7 cellular contexts compared by ENCODE assay signal in the genomic region with DNA sequence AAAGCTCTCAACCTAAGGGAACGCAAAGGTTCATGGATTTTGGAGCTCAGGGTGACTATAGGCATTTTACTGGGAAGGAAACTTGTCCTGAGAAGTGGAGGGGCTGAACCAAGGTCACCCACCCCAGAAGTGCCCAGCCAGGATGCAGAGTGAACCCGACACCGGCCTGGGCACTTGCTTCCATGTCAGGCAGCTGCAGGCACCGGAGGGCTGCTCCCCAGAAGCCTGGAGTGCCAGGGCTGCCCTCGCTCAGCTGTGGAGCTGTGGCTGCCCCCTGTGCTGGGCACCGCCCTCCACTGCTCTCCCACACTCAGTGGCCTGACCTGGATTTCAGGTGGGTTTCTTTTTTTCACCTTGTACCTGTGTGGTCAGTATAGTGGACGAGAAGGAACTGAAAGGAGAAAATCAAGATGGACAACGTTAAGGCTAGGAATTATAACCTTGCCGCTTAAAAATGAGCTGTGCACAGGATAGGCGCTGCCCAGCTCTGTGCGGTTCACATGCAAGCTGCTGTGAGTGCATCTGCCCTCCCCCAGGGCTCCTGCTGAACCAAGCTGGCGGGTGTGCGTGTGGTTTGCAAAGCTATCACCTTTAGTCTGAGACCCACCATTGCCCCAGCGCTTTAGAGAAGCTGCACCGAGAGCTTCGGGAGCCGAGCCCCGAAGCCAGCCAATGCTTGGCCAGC. TPM values are rescaled to one million over a fixed set of nuclear protein-coding genes. Genes with fewer than 3 reads are reported as not detected.
DNase-seq lines count a peak whose midpoint lies in the region; ATAC-seq, FAIRE-seq and TF ChIP-seq lines count a peak whose summit lies in the region.

No MANE protein-coding gene starts in this region.

- H2BK5ac ChIP-seq in trophoblast cell (ENCODE audit: low read depth, low read length, poor library complexity), result no peak overlapping the region

- H3K4ac ChIP-seq in trophoblast cell (ENCODE audit: low read depth, low read length), result peak overlapping the region; percentile 16

- no peak overlapping the region for H4K12ac ChIP-seq in trophoblast cell (ENCODE audit: low read depth, low read length)

- no peak overlapping the region for H2BK12ac ChIP-seq in trophoblast cell (ENCODE audit: low read length)

- BruUV-seq in endothelial cell of umbilical vein (replicated peaks; lab: Mats Ljungman, UMichigan), result no TSS peak

- no peak overlapping the region for H2AFZ ChIP-seq in DND-41 (ENCODE audit: low read depth, low read length)
- H2AFZ ChIP-seq in endothelial cell of umbilical vein (ENCODE audit: low read depth, low read length), result no peak overlapping the region
- H2AFZ ChIP-seq in trophoblast cell (ENCODE audit: insufficient read depth, low read length, poor library complexity), result no peak overlapping the region

- peak overlapping the region; percentile 95 for H3K4me2 ChIP-seq in DND-41 (ENCODE audit: insufficient read depth, low read length)
- peak overlapping the region; percentile 80 for H3K4me2 ChIP-seq in endothelial cell of umbilical vein (ENCODE audit: insufficient read depth, low read length)
- H3K4me2 ChIP-seq in trophoblast cell (ENCODE audit: low read length), result no peak overlapping the region

- H3K23ac ChIP-seq in trophoblast cell (ENCODE audit: low read length), result no peak overlapping the region

- H2AK5ac ChIP-seq in trophoblast cell (ENCODE audit: low read length), result no peak overlapping the region

- H2BK120ac ChIP-seq in trophoblast cell (ENCODE audit: insufficient read depth, low read length, poor library complexity), result no peak overlapping the region

- no peak for ATAC-seq in DND-41 (ENCODE audit: insufficient read depth, low read depth)
- no peak for ATAC-seq in HG03457 (IDR thresholded peaks at IDR 0.05; ENCODE audit: unreplicated experiment)
- ATAC-seq in HG02885 (IDR thresholded peaks at IDR 0.05; ENCODE audit: poor library complexity, unreplicated experiment), result no peak
- no peak for ATAC-seq in HG03108 (IDR thresholded peaks at IDR 0.05; ENCODE audit: unreplicated experiment)

- no peak for FAIRE-seq in endothelial cell of umbilical vein (lab: Jason Lieb, UNC)

- DNase-seq in DND-41 (no peak), RWPE1 (ENCODE audit: low spot score) (no peak), endothelial cell of umbilical vein (ENCODE audit: low read depth, low spot score) (no peak), trophoblast cell (peak in 1 of 2 donors; percentile 15)

- no peak overlapping the region for H4K91ac ChIP-seq in trophoblast cell (ENCODE audit: low read depth, low read length)

- intact Hi-C loops in endothelial cell of umbilical vein (cut with micrococcal nuclease), result loop anchor here (5.0 to 10.0 kb wide), 3 partner anchors 216 to 331 kb away; a partner anchor contains a TSS

- H3K18ac ChIP-seq in trophoblast cell (ENCODE audit: low read length), result no peak overlapping the region

- CTCF ChIA-PET in RWPE1 (lab: Yijun Ruan, JAX), result interaction anchor here (0.6 kb wide), 1 partner anchor 38 kb away, joined by 3 read pairs; no protein-coding TSS in a partner anchor
- CTCF ChIA-PET in endothelial cell of umbilical vein (lab: Charles Lee), result interaction anchor here (1.5 to 4.2 kb wide), 4 partner anchors 17 to 214 kb away, joined by 3 to 52 read pairs (median 4); a partner anchor contains a TSS

- WGBS in trophoblast cell (ENCODE audit: extremely low coverage, insufficient coverage, insufficient read length), result no CpG with 5 or more reads among the region's 18 CpGs

- H3K4me1 ChIP-seq in DND-41 (ENCODE audit: insufficient read depth, low read length) (peaks cover 40% of the 10 kb centered on the region), endothelial cell of umbilical vein (ENCODE audit: control insufficient read depth, extremely low read depth, insufficient read depth, low read length) (peaks cover 12% of the 10 kb centered on the region), trophoblast cell (ENCODE audit: control insufficient read depth in 1 of 2, insufficient read depth in 2 of 2, low read length in 2 of 2) (peaks cover 7 to 11% of the 10 kb centered on the region in 2 experiments)

- no peaks in the 10 kb centered on the region for H3K27me3 ChIP-seq in DND-41 (ENCODE audit: insufficient read depth, low read length, poor library complexity)
- no peaks in the 10 kb centered on the region for H3K27me3 ChIP-seq in endothelial cell of umbilical vein (ENCODE audit: control insufficient read depth in 2 of 2, insufficient read depth in 2 of 2, low read length in 2 of 2)
- no peaks in the 10 kb centered on the region for H3K27me3 ChIP-seq in trophoblast cell (ENCODE audit: insufficient read depth, low read length)

- H3K79me1 ChIP-seq in trophoblast cell (ENCODE audit: low read length), result peaks cover 8% of the 10 kb centered on the region

- dilution Hi-C loops in endothelial cell of umbilical vein (cut with MboI; ENCODE audit: extremely low pct_ligation_motif_present, low sequenced_read_pairs), result no loop called here

- POLR2A ChIA-PET in RWPE1 (lab: Yijun Ruan, JAX; ENCODE audit: low non-redundant PET), result interaction anchor here (1.0 to 1.1 kb wide), 2 partner anchors 31 to 43 kb away, joined by 3 read pairs; no protein-coding TSS in a partner anchor
- POLR2A ChIA-PET in endothelial cell of umbilical vein (lab: Charles Lee), result no interaction called here

- no peak overlapping the region for H4K8ac ChIP-seq in trophoblast cell (ENCODE audit: low read depth, low read length)

- 0 out of 2 replicates have a peak overlapping the region, but pooled peaks have one; percentile 3 for H3K27ac ChIP-seq in DND-41 (ENCODE audit: low read length)
- H3K27ac ChIP-seq in RWPE1, result peak overlapping the region; percentile 30
- H3K27ac ChIP-seq in endothelial cell of umbilical vein (ENCODE audit: insufficient read depth, low read depth, low read length), result no peak overlapping the region
- H3K27ac ChIP-seq in trophoblast cell (ENCODE audit: low read depth, low read length), result no peak overlapping the region

- H3K14ac ChIP-seq in trophoblast cell (ENCODE audit: low read length), result no peak overlapping the region

- peaks cover 16% of the 10 kb centered on the region for H3K36me3 ChIP-seq in DND-41 (ENCODE audit: insufficient read depth, low read length)
- no peaks in the 10 kb centered on the region for H3K36me3 ChIP-seq in endothelial cell of umbilical vein (ENCODE audit: control insufficient read depth in 2 of 2, extremely low read depth in 1 of 2, insufficient read depth in 2 of 2, low read length in 2 of 2)
- H3K36me3 ChIP-seq in trophoblast cell (ENCODE audit: control insufficient read depth in 1 of 2, insufficient read depth in 2 of 2, low read length in 2 of 2), result peaks cover 0 to 3% of the 10 kb centered on the region in 2 experiments

- H3K9ac ChIP-seq in DND-41 (ENCODE audit: low read depth, low read length) (peak overlapping the region; percentile 93), endothelial cell of umbilical vein (replicated peaks; ENCODE audit: extremely low read depth, insufficient read depth, low read length) (peak overlapping the region; percentile 47), trophoblast cell (ENCODE audit: low read length) (no peak overlapping the region)

- no peaks in the 10 kb centered on the region for H3K9me1 ChIP-seq in endothelial cell of umbilical vein (replicated peaks; ENCODE audit: control insufficient read depth, extremely low read depth, insufficient read depth, low read length)

- H4K20me1 ChIP-seq in DND-41 (ENCODE audit: insufficient read depth, low read length) (peaks cover 58% of the 10 kb centered on the region), endothelial cell of umbilical vein (replicated peaks; ENCODE audit: control insufficient read depth, extremely low read depth, insufficient read depth, low read length) (no peaks in the 10 kb centered on the region)

- TF ChIP-seq CTCF in DND-41 (IDR thresholded peaks at IDR 0.05; ENCODE audit: borderline replicate concordance, extremely low read depth, low read length, poor library complexity, severe bottlenecking), result no peak
- TF ChIP-seq CTCF in RWPE1 (conservative IDR thresholded peaks at IDR 0.05; ENCODE audit: low read depth), result no peak
- no peak for TF ChIP-seq CTCF in endothelial cell of umbilical vein (IDR thresholded peaks at IDR 0.05; ENCODE audit: extremely low read depth in 1 of 2, insufficient read depth in 1 of 2, low read depth in 1 of 2, low read length in 2 of 2)

- no peak for TF ChIP-seq POLR2A in endothelial cell of umbilical vein (IDR thresholded peaks at IDR 0.05; ENCODE audit: low read depth, low read length)

- H3K9me3 ChIP-seq in DND-41 (ENCODE audit: insufficient read depth, low read length, severe bottlenecking) (no peaks in the 10 kb centered on the region), endothelial cell of umbilical vein (replicated peaks; ENCODE audit: control insufficient read depth, insufficient read depth, low read length) (no peaks in the 10 kb centered on the region), trophoblast cell (ENCODE audit: insufficient read depth, low read depth, low read length) (no peaks in the 10 kb centered on the region)

- H3K79me2 ChIP-seq in DND-41 (ENCODE audit: insufficient read depth, low read length), result peaks cover 78% of the 10 kb centered on the region
- H3K79me2 ChIP-seq in endothelial cell of umbilical vein (ENCODE audit: control insufficient read depth, insufficient read depth, low read length), result peaks cover 62% of the 10 kb centered on the region
- H3K79me2 ChIP-seq in trophoblast cell (ENCODE audit: control insufficient read depth, insufficient read depth, low read length, poor library complexity), result peaks cover 7% of the 10 kb centered on the region

- H3K4me3 ChIP-seq in DND-41 (ENCODE audit: low read depth in 1 of 2, low read length in 2 of 2) (peak overlapping the region in 1 of 2 experiments; percentile 24; a peak in 1 of 4 replicates), endothelial cell of umbilical vein (replicated peaks in 1 of 3; ENCODE audit: insufficient read depth in 1 of 3, low read depth in 1 of 3, low read length in 3 of 3) (no peak overlapping the region), trophoblast cell (ENCODE audit: low read depth, low read length) (no peak overlapping the region)

RNA-seq across cellular contexts. Expression of a gene that starts 2.2 kb away (rescaled TPM):
- total RNA-seq in endothelial cell of umbilical vein, result 92.2 and 95.0 TPM in 2 replicates
- polyA plus RNA-seq in endothelial cell of umbilical vein, result 40.7 and 48.6 TPM in 2 replicates
- polyA plus RNA-seq in endothelial cell of umbilical vein (2011; cell fraction: cytosol; rRNA removed), result 6.7 and 14.3 TPM in 2 replicates
- 396 and 440 TPM in 2 replicates for polyA plus RNA-seq in endothelial cell of umbilical vein (2011; cell fraction: nucleus; rRNA removed)
- polyA plus RNA-seq in endothelial cell of umbilical vein (2012), result 41.3 and 78.8 TPM in 2 replicates
- 46.6 and 91.8 TPM in 2 replicates for polyA minus RNA-seq in endothelial cell of umbilical vein
- 6.8 TPM for polyA minus RNA-seq in endothelial cell of umbilical vein (2011; cell fraction: cytosol; rRNA and poly(A)+ RNA removed)
- 103 and 162 TPM in 2 replicates for polyA minus RNA-seq in endothelial cell of umbilical vein (2011; cell fraction: nucleus; rRNA and poly(A)+ RNA removed)
- polyA plus RNA-seq in trophoblast cell (2013), result 38.0 and 39.0 TPM in 2 replicates

RNA-seq across cellular contexts. Expression of a gene that starts 30.1 kb away (rescaled TPM):
- total RNA-seq in endothelial cell of umbilical vein, result 86.5 and 93.3 TPM in 2 replicates
- polyA plus RNA-seq in endothelial cell of umbilical vein, result 30.4 and 35.8 TPM in 2 replicates
- polyA plus RNA-seq in endothelial cell of umbilical vein (2011; cell fraction: cytosol; rRNA removed), result 50.7 and 68.0 TPM in 2 replicates
- 33.7 and 41.3 TPM in 2 replicates for polyA plus RNA-seq in endothelial cell of umbilical vein (2011; cell fraction: nucleus; rRNA removed)
- 60.2 and 62.2 TPM in 2 replicates for polyA plus RNA-seq in endothelial cell of umbilical vein (2012)
- polyA minus RNA-seq in endothelial cell of umbilical vein, result 48.3 and 54.0 TPM in 2 replicates
- polyA minus RNA-seq in endothelial cell of umbilical vein (2011; cell fraction: cytosol; rRNA and poly(A)+ RNA removed), result 35.0 TPM
- polyA minus RNA-seq in endothelial cell of umbilical vein (2011; cell fraction: nucleus; rRNA and poly(A)+ RNA removed), result 13.1 and 24.5 TPM in 2 replicates
- 156 and 161 TPM in 2 replicates for polyA plus RNA-seq in trophoblast cell (2013)

Comparison
In these comparisons a context has a peak if more than half of its experiments do, and no peak if none do; other contexts are left out.
1. H3K27ac ChIP-seq: peak in DND-41 (single experiment) and RWPE1 (single experiment); none in endothelial cell of umbilical vein (single experiment) and trophoblast cell (single experiment).